ENCODE assay signal across 26 cellular contexts in genomic region chr2:157559890-157560289, GRCh38.
DNase-seq lines count a peak whose midpoint lies in the region; ATAC-seq and TF ChIP-seq lines count a peak whose summit lies in the region.
"Had no signal": no experiment of that assay in that cellular context is flagged by ENCODE, and none has a peak within 500 bp of the region (broad histone marks: within the 10 kb centered on the region; RNA-seq: fewer than 3 reads in every experiment).

No MANE protein-coding gene starts in this region.

- TF ChIP-seq POLR2A in Peyer's patch (IDR thresholded peaks at IDR 0.05), result no peak

- TF ChIP-seq CTCF in natural killer cell (IDR thresholded peaks at IDR 0.05) (no peak), WTC11 (IDR thresholded peaks at IDR 0.05) (no peak), endodermal cell (conservative IDR thresholded peaks at IDR 0.05) (no peak), Peyer's patch (IDR thresholded peaks at IDR 0.05) (no peak)

- intact Hi-C loops in natural killer cell (cut with micrococcal nuclease), result no loop called here

- H3K4me3 Mint-ChIP-seq in natural killer cell treated with Interleukin-12 subunit alpha and Interleukin-12 subunit beta and Interleukin-15 and Interleukin-18, amount 100 ng/mL, for 72 hours, result peak overlapping the region; percentile 47
- H3K4me3 Mint-ChIP-seq in natural killer cell (no peak overlapping the region), WTC11 (peak overlapping the region; percentile 26), endodermal cell (peak overlapping the region; percentile 14)
- H3K4me3 Mint-ChIP-seq: CD4-positive, CD25-positive, alpha-beta regulatory T cell had no signal

- H3K9me3 ChIP-seq in endodermal cell (ENCODE audit: control insufficient read depth, low read length), result no peaks in the 10 kb centered on the region
- H3K9me3 ChIP-seq in subcutaneous abdominal adipose tissue (ENCODE audit: control insufficient read depth in 5 of 5, low read length in 5 of 5), result no peaks in the 10 kb centered on the region
- H3K9me3 ChIP-seq in Peyer's patch, result no peaks in the 10 kb centered on the region
- H3K9me3 ChIP-seq: BE2C, MG63 had no signal

- POLR2A ChIA-PET in WTC11 (lab: Charles Lee), result no interaction called here

- CTCF ChIA-PET in WTC11 (lab: Charles Lee), result interaction anchor here (0.7 to 1.5 kb wide), 2 partner anchors 13 to 69 kb away, joined by 3 to 5 read pairs; partner anchors contain the start of gene ACVR1C

- H3K9ac ChIP-seq in endodermal cell (ENCODE audit: extremely low read depth, low read length, poor library complexity, severe bottlenecking) (no peak overlapping the region), subcutaneous abdominal adipose tissue (ENCODE audit: low read length in 5 of 5) (no peak overlapping the region)

- no peak for ATAC-seq in natural killer cell treated with Interleukin-12 subunit alpha and Interleukin-12 subunit beta and Interleukin-15 and Interleukin-18, amount 100 ng/mL, for 72 hours
- ATAC-seq in natural killer cell, result no peak
- no peak for ATAC-seq in WTC11
- ATAC-seq: HCT116 had no signal

- peaks cover 7% of the 10 kb centered on the region for H3K4me1 ChIP-seq in endodermal cell (ENCODE audit: control insufficient read depth, insufficient read depth, low read length)
- peaks cover 0 to 23% (median 7%) of the 10 kb centered on the region in 5 donors for H3K4me1 ChIP-seq in subcutaneous abdominal adipose tissue (ENCODE audit: control insufficient read depth in 5 of 5, insufficient read depth in 5 of 5, low read length in 5 of 5)
- no peaks in the 10 kb centered on the region for H3K4me1 ChIP-seq in Peyer's patch
- H3K4me1 ChIP-seq: BE2C had no signal

- no peak for DNase-seq in natural killer cell treated with Interleukin-12 subunit alpha and Interleukin-12 subunit beta and Interleukin-15 and Interleukin-18, amount 100 ng/mL, for 72 hours (ENCODE audit: low spot score)
- no peak for DNase-seq in natural killer cell
- DNase-seq in WTC11 (ENCODE audit: low spot score), result no peak
- DNase-seq in endodermal cell, result no peak
- DNase-seq in islet precursor cell, result no peak
- no peak for DNase-seq in glomerular visceral epithelial cell (ENCODE audit: extremely low spot score)
- DNase-seq in Peyer's patch, result no peak
- DNase-seq: 8988T; ACHN; BE2C; CD4-positive, CD25-positive, alpha-beta regulatory T cell; DMS153; DND-41; GOT3; KG1; MG63; NCI-H1417; NCI-H1694; NCI-H2029 treated with DMSO at 0.1 percent for 48 hours; NCI-H446 treated with DMSO at 0.1 percent for 48 hours; NCI-H526; NCI-H82; SHP77 had no signal

- peaks cover 12% of the 10 kb centered on the region for H3K9me3 Mint-ChIP-seq in natural killer cell treated with Interleukin-12 subunit alpha and Interleukin-12 subunit beta and Interleukin-15 and Interleukin-18, amount 100 ng/mL, for 72 hours
- H3K9me3 Mint-ChIP-seq in natural killer cell (peaks cover 3 to 4% of the 10 kb centered on the region in 2 donors), WTC11 (peaks cover 23% of the 10 kb centered on the region), endodermal cell (peaks cover 19% of the 10 kb centered on the region)

- H3K27ac ChIP-seq in endodermal cell (ENCODE audit: low read depth, low read length) (no peak overlapping the region), subcutaneous abdominal adipose tissue (ENCODE audit: low read depth, low read length) (peak overlapping the region; percentile 49), Peyer's patch (no peak overlapping the region)
- H3K27ac ChIP-seq: RWPE1 had no signal

- H3K4me3 ChIP-seq in endodermal cell (ENCODE audit: low read length) (peak overlapping the region; percentile 59), subcutaneous abdominal adipose tissue (ENCODE audit: low read depth in 1 of 5, low read length in 5 of 5) (no peak overlapping the region), Peyer's patch (no peak overlapping the region)
- H3K4me3 ChIP-seq: MG63 had no signal

- H3K27ac Mint-ChIP-seq in natural killer cell treated with Interleukin-12 subunit alpha and Interleukin-12 subunit beta and Interleukin-15 and Interleukin-18, amount 100 ng/mL, for 72 hours, result peak overlapping the region; percentile 67 to 91
- H3K27ac Mint-ChIP-seq in natural killer cell (no peak overlapping the region), WTC11 (no peak overlapping the region; the same call in 1 of the 2 replicates), endodermal cell (peak overlapping the region; percentile 62)
- H3K27ac Mint-ChIP-seq: CD4-positive, CD25-positive, alpha-beta regulatory T cell had no signal

- WGBS in endodermal cell (ENCODE audit: insufficient coverage in 1 of 2, insufficient read length in 1 of 2), 2 experiments, result 53 to 76% methylated on average over 2 of the region's 2 CpGs

- peaks cover 33 to 38% of the 10 kb centered on the region in 2 donors for H3K4me1 Mint-ChIP-seq in natural killer cell treated with Interleukin-12 subunit alpha and Interleukin-12 subunit beta and Interleukin-15 and Interleukin-18, amount 100 ng/mL, for 72 hours (ENCODE audit: low read depth in 2 of 2)
- H3K4me1 Mint-ChIP-seq in natural killer cell (peaks cover 26 to 39% of the 10 kb centered on the region in 2 donors), WTC11 (peaks cover 22% of the 10 kb centered on the region), endodermal cell (peaks cover 22% of the 10 kb centered on the region)

- no peaks in the 10 kb centered on the region for H3K27me3 ChIP-seq in endodermal cell (ENCODE audit: control insufficient read depth, insufficient read depth, low read length, poor library complexity, severe bottlenecking)
- H3K27me3 ChIP-seq in subcutaneous abdominal adipose tissue (ENCODE audit: control insufficient read depth in 5 of 5, insufficient read depth in 4 of 5, low read length in 5 of 5), result no peaks in the 10 kb centered on the region
- no peaks in the 10 kb centered on the region for H3K27me3 ChIP-seq in Peyer's patch
- H3K27me3 ChIP-seq: BE2C, MG63 had no signal

- no peaks in the 10 kb centered on the region for H3K36me3 ChIP-seq in endodermal cell (ENCODE audit: control insufficient read depth, insufficient read depth, low read length)
- no peaks in the 10 kb centered on the region for H3K36me3 ChIP-seq in subcutaneous abdominal adipose tissue (ENCODE audit: control insufficient read depth in 5 of 5, insufficient read depth in 5 of 5, low read length in 5 of 5)
- no peaks in the 10 kb centered on the region for H3K36me3 ChIP-seq in Peyer's patch
- H3K36me3 ChIP-seq: BE2C, MG63 had no signal

- peaks cover 8% of the 10 kb centered on the region for H3K36me3 Mint-ChIP-seq in natural killer cell treated with Interleukin-12 subunit alpha and Interleukin-12 subunit beta and Interleukin-15 and Interleukin-18, amount 100 ng/mL, for 72 hours
- no peaks in the 10 kb centered on the region for H3K36me3 Mint-ChIP-seq in natural killer cell
- H3K36me3 Mint-ChIP-seq in WTC11, result peaks cover 7% of the 10 kb centered on the region
- H3K36me3 Mint-ChIP-seq in endodermal cell (ENCODE audit: low read depth), result no peaks in the 10 kb centered on the region
- H3K36me3 Mint-ChIP-seq: CD4-positive, CD25-positive, alpha-beta regulatory T cell had no signal

- H3K27me3 Mint-ChIP-seq in natural killer cell treated with Interleukin-12 subunit alpha and Interleukin-12 subunit beta and Interleukin-15 and Interleukin-18, amount 100 ng/mL, for 72 hours, result peaks cover 6 to 10% of the 10 kb centered on the region in 2 donors
- H3K27me3 Mint-ChIP-seq in natural killer cell (ENCODE audit: low read depth in 2 of 2), result no peaks in the 10 kb centered on the region
- H3K27me3 Mint-ChIP-seq in WTC11 (ENCODE audit: low read depth), result peaks cover 2% of the 10 kb centered on the region; the same call in 1 of the 2 replicates
- H3K27me3 Mint-ChIP-seq in endodermal cell (ENCODE audit: insufficient read depth), result peaks cover 2% of the 10 kb centered on the region

TF ChIP-seq in WTC11, 78 proteins besides CTCF, POLR2A, EP300 and RAD21:
- TF ChIP-seq ATF1 (CRISPR knock-in tag; IDR thresholded peaks at IDR 0.05) (no peak), RELA (CRISPR knock-in tag; IDR thresholded peaks at IDR 0.05; ENCODE audit: borderline replicate concordance) (no peak), NFE2L1 (CRISPR knock-in tag; IDR thresholded peaks at IDR 0.05) (no peak), TCF7 (CRISPR knock-in tag; IDR thresholded peaks at IDR 0.05; ENCODE audit: low read depth) (no peak), NFYB (CRISPR knock-in tag; conservative IDR thresholded peaks at IDR 0.05; ENCODE audit: low read depth) (no peak), ETV6 (CRISPR knock-in tag; IDR thresholded peaks at IDR 0.05) (peak; percentile 9; the same call in 1 of the 2 replicates), USF2 (CRISPR knock-in tag; IDR thresholded peaks at IDR 0.05) (no peak), KAT7 (CRISPR knock-in tag; IDR thresholded peaks at IDR 0.05; ENCODE audit: borderline replicate concordance) (no peak)

Comparison
In these comparisons a context has a peak if more than half of its experiments do, and no peak if none do; other contexts are left out.
1. H3K27ac Mint-ChIP-seq: peak in natural killer cell treated with Interleukin-12 subunit alpha and Interleukin-12 subunit beta and Interleukin-15 and Interleukin-18, amount 100 ng/mL, for 72 hours (2 of 2) and endodermal cell (single experiment); none in natural killer cell (0 of 2) and WTC11 (single experiment).